Comparison of ENCODE assay signal across 29 cellular contexts in genomic region chr20:58720890-58721289, GRCh38.
"Had no signal": no experiment of that assay in that cellular context is flagged by ENCODE, and none has a peak within 500 bp of the region (broad histone marks: within the 10 kb centered on the region; RNA-seq: fewer than 3 reads in every experiment).

No MANE protein-coding gene starts in this region.

- H3K36me3 ChIP-seq: WERI-Rb-1 had no signal

- H3K4me3 ChIP-seq: PC-9 had no signal

- ATAC-seq: activated CD8-positive, alpha-beta memory T cell treated with anti-CD3 and anti-CD28 coated beads, Interleukin-2, amount 10 ng/mL, durations not matched to agents 7 days and 5 days; activated naive CD8-positive, alpha-beta T cell treated with anti-CD3 and anti-CD28 coated beads, Interleukin-2, amount 50 U/mL, for 24 hours; Right ventricle myocardium inferior; SK-N-SH treated with all-trans-retinoic acid at 6 μM for 48 hours; T-cell had no signal

- H3K27ac ChIP-seq: PC-9, RWPE1, WERI-Rb-1 had no signal

- DNase-seq: activated CD4-positive, alpha-beta memory T cell treated with anti-CD3 and anti-CD28 coated beads, Interleukin-2, amount 10 ng/mL, durations not matched to agents 7 days and 5 days; activated CD4-positive, alpha-beta T cell treated with anti-CD3 and anti-CD28 coated beads for 1 hour; activated CD4-positive, alpha-beta T cell treated with anti-CD3 and anti-CD28 coated beads for 48 hours; activated CD4-positive, CD25-positive, alpha-beta regulatory T cell; activated CD8-positive, alpha-beta memory T cell treated with anti-CD3 and anti-CD28 coated beads for 24 hours; activated CD8-positive, alpha-beta memory T cell treated with anti-CD3 and anti-CD28 coated beads, Interleukin-2, amount 10 ng/mL, durations not matched to agents 7 days and 5 days; activated CD8-positive, alpha-beta memory T cell treated with anti-CD3 and anti-CD28 coated beads, Interleukin-2, amount 50 U/mL, for 48 hours; activated effector memory CD4-positive, alpha-beta T cell treated with Interleukin-2 at 50 U/mL for 16 hours; activated naive CD8-positive, alpha-beta T cell treated with anti-CD3 and anti-CD28 coated beads, Interleukin-2, amount 50 U/mL, for 24 hours; anterior cingulate cortex; Karpas-422; KBM-7; NCI-H1105 treated with DMSO at 0.1 percent for 48 hours; NCI-H1436 treated with DMSO at 0.1 percent for 48 hours; NCI-H1694 treated with DMSO at 0.1 percent for 48 hours; NCI-H2029 treated with DMSO at 0.1 percent for 48 hours; NCI-H2107; NCI-H2171; NCI-H510A; NCI-H526; NCI-H748 treated with DMSO at 0.1 percent for 48 hours; PC-9; SIG-M5; T1000; WERI-Rb-1 had no signal
